In genomic region chr1:101769520-101769919, GRCh38 we compare ENCODE assay signal across 9 cellular contexts.
A peak's percentile ranks its signal among the peaks of the same experiment; 100 is the strongest.
DNase-seq lines count a peak whose midpoint lies in the region; ATAC-seq, FAIRE-seq and TF ChIP-seq lines count a peak whose summit lies in the region.
"Had no signal": no experiment of that assay in that cellular context is flagged by ENCODE, and none has a peak within 500 bp of the region (broad histone marks: within the 10 kb centered on the region; RNA-seq: fewer than 3 reads in every experiment).

No MANE protein-coding gene starts in this region.

- H3K4me2 ChIP-seq in DND-41 (ENCODE audit: insufficient read depth, low read length) = no peak overlapping the region
- no peak overlapping the region for H3K4me2 ChIP-seq in H1 (ENCODE audit: insufficient read depth in 1 of 2, low read depth in 2 of 2, low read length in 2 of 2)

- no peak overlapping the region; the same call in 1 of the 2 replicates for H2BK15ac ChIP-seq in H1 (ENCODE audit: low read length)

- no peak overlapping the region for H4K8ac ChIP-seq in H1 (ENCODE audit: extremely low read depth, insufficient read depth, low read length)

- no peak overlapping the region for H3K56ac ChIP-seq in H1 (replicated peaks; ENCODE audit: insufficient read length, low read depth, low read length)

- H3K9me3 ChIP-seq in DND-41 (ENCODE audit: insufficient read depth, low read length, severe bottlenecking) (no peaks in the 10 kb centered on the region), H1 (ENCODE audit: insufficient read depth in 2 of 2, low read depth in 1 of 2, low read length in 1 of 2) (no peaks in the 10 kb centered on the region)

- H3K4ac ChIP-seq in H1 (replicated peaks; ENCODE audit: insufficient read length, low read depth, low read length) = no peak overlapping the region

- H2AK5ac ChIP-seq in H1 (ENCODE audit: low read depth, low read length) = no peak overlapping the region

- H3K4me1 ChIP-seq in DND-41 (ENCODE audit: insufficient read depth, low read length) (no peaks in the 10 kb centered on the region), H1 (replicated peaks in 1 of 4; ENCODE audit: control insufficient read depth in 3 of 4, insufficient read depth in 4 of 4, low read length in 3 of 4) (no peaks in the 10 kb centered on the region)

- no peaks in the 10 kb centered on the region for H4K20me1 ChIP-seq in DND-41 (ENCODE audit: insufficient read depth, low read length)
- no peaks in the 10 kb centered on the region for H4K20me1 ChIP-seq in H1 (replicated peaks in 1 of 2; ENCODE audit: control insufficient read depth in 1 of 2, insufficient read depth in 2 of 2, low read length in 2 of 2)

- POLR2A ChIA-PET in H1 (lab: Charles Lee; ENCODE audit: partially characterized antibody) = no interaction called here

- TF ChIP-seq RAD21 in H1 (IDR thresholded peaks at IDR 0.05 in 1 of 2, conservative IDR thresholded peaks at IDR 0.05 in 1 of 2; ENCODE audit: low read depth in 2 of 2, low read length in 2 of 2) = peak; percentile 32 to 43

- ATAC-seq in DND-41 (ENCODE audit: insufficient read depth, low read depth) = peak; percentile 64; the same call in 1 of the 3 replicates
- peak; percentile 88 for ATAC-seq in GM21515 (IDR thresholded peaks at IDR 0.05; ENCODE audit: unreplicated experiment)

- 68% methylated on average over 3 of the region's 3 CpGs; no CpG with 5 or more reads in 1 of the 2 experiments for WGBS in H1 (ENCODE audit: extremely low coverage in 1 of 2, insufficient coverage in 1 of 2, insufficient read length in 1 of 2, insufficient replicate concordance in 2 of 2, low coverage in 1 of 2, low lambda C conversion rate in 2 of 2, missing lambda C conversion rate in 1 of 2), 2 experiments

- H2AFZ ChIP-seq in DND-41 (ENCODE audit: low read depth, low read length) = no peak overlapping the region
- H2AFZ ChIP-seq in H1 (ENCODE audit: low read length) = 0 out of 2 replicates have a peak overlapping the region, but pooled peaks have one; percentile 59

- peak; percentile 4 for DNase-seq in DND-41
- peak; percentile 9 for DNase-seq in LHCN-M2 (ENCODE audit: low read depth)
- no peak for DNase-seq in H1 (ENCODE audit: low read depth in 1 of 2, low spot score in 2 of 2)
- DNase-seq in hypothalamus (lab: John Stamatoyannopoulos, UW) = no peak
- no peak for DNase-seq in superior temporal gyrus (ENCODE audit: extremely low spot score)
- no peak for DNase-seq in activated CD4-positive, alpha-beta T cell treated with anti-CD3 and anti-CD28 coated beads, Interleukin-2, amount 50 U/mL, for 1 hour
- no peak for DNase-seq in hippocampal formation (lab: John Stamatoyannopoulos, UW)

- no peak overlapping the region for H4K91ac ChIP-seq in H1 (replicated peaks; ENCODE audit: insufficient read length, low read length)

- H3K4me3 ChIP-seq in DND-41 (ENCODE audit: low read depth in 1 of 2, low read length in 2 of 2) = no peak overlapping the region
- no peak overlapping the region for H3K4me3 ChIP-seq in H1 (ENCODE audit: extremely low read depth in 1 of 4, insufficient read depth in 2 of 4, low read depth in 3 of 4, low read length in 4 of 4)

- H3K36me3 ChIP-seq in DND-41 (ENCODE audit: insufficient read depth, low read length) (no peaks in the 10 kb centered on the region), H1 (ENCODE audit: control insufficient read depth in 2 of 4, insufficient read depth in 4 of 4, low read length in 3 of 4) (no peaks in the 10 kb centered on the region)

- H3K23ac ChIP-seq in H1 (ENCODE audit: insufficient read length) = no peak overlapping the region

- no peak overlapping the region for H3K14ac ChIP-seq in H1 (ENCODE audit: insufficient read length)

- no peak overlapping the region for H3K18ac ChIP-seq in H1 (ENCODE audit: extremely low read depth, low read length)

- no peak overlapping the region for H2BK12ac ChIP-seq in H1 (ENCODE audit: low read depth, low read length)

- no peak for TF ChIP-seq POLR2A in H1 (IDR thresholded peaks at IDR 0.05; ENCODE audit: control extremely low read depth in 1 of 2, low read depth in 2 of 2, low read length in 2 of 2)

- no peak for TF ChIP-seq EP300 in H1 (IDR thresholded peaks at IDR 0.05; ENCODE audit: borderline replicate concordance in 1 of 2, low read depth in 2 of 2, low read length in 2 of 2)

- H2BK20ac ChIP-seq in H1 (ENCODE audit: low read length) = no peak overlapping the region

- CTCF ChIA-PET in H1 (lab: Charles Lee; ENCODE audit: partially characterized antibody) = interaction anchor here (0.7 to 2.1 kb wide), 11 partner anchors 8 to 666 kb away, joined by 3 to 7 read pairs (median 3); no protein-coding TSS in a partner anchor

- H3K23me2 ChIP-seq in H1 (ENCODE audit: low read depth, low read length) = no peaks in the 10 kb centered on the region

- H3K9ac ChIP-seq in DND-41 (ENCODE audit: low read depth, low read length) (no peak overlapping the region), H1 (replicated peaks in 1 of 4; ENCODE audit: extremely low read depth in 1 of 4, low read depth in 3 of 4, low read length in 3 of 4) (no peak overlapping the region)

- H3K27ac ChIP-seq in DND-41 (ENCODE audit: low read length) = no peak overlapping the region
- no peak overlapping the region for H3K27ac ChIP-seq in H1 (ENCODE audit: low read depth, low read length)
- H3K27ac ChIP-seq: epithelial cell of prostate had no signal

- H3K79me2 ChIP-seq in DND-41 (ENCODE audit: insufficient read depth, low read length) (no peaks in the 10 kb centered on the region), H1 (ENCODE audit: control insufficient read depth in 1 of 2, insufficient read depth in 2 of 2, low read length in 2 of 2) (no peaks in the 10 kb centered on the region)

- H3K27me3 ChIP-seq in DND-41 (ENCODE audit: insufficient read depth, low read length, poor library complexity) = no peaks in the 10 kb centered on the region
- H3K27me3 ChIP-seq in H1 (replicated peaks in 1 of 4; ENCODE audit: control insufficient read depth in 3 of 4, extremely low read depth in 1 of 4, insufficient read depth in 3 of 4, low read length in 3 of 4) = no peaks in the 10 kb centered on the region

- no peak for FAIRE-seq in H1 (lab: Jason Lieb, UNC)

- no peaks in the 10 kb centered on the region for H3K79me1 ChIP-seq in H1 (ENCODE audit: low read depth, low read length)

- no peak overlapping the region for H2BK5ac ChIP-seq in H1 (ENCODE audit: low read depth, low read length)

- no peak overlapping the region for H4K5ac ChIP-seq in H1 (ENCODE audit: insufficient read length, low read depth, low read length)

- peak; percentile 58 for TF ChIP-seq CTCF in DND-41 (IDR thresholded peaks at IDR 0.05; ENCODE audit: borderline replicate concordance, extremely low read depth, low read length, poor library complexity, severe bottlenecking)
- peak in 2 of 3 experiments; percentile 36 to 46; a peak in 2 of 4 replicates for TF ChIP-seq CTCF in H1 (IDR thresholded peaks at IDR 0.05; ENCODE audit: control extremely low read depth in 1 of 3, insufficient read depth in 1 of 3, low read depth in 1 of 3, low read length in 3 of 3)

- H2BK120ac ChIP-seq in H1 (replicated peaks; ENCODE audit: low read depth, low read length) = no peak overlapping the region

TF ChIP-seq in H1, 55 proteins besides CTCF, POLR2A, EP300 and RAD21:
- TF ChIP-seq POU5F1 (IDR thresholded peaks at IDR 0.05; ENCODE audit: low read depth, low read length) (no peak), HDAC6 (IDR thresholded peaks at IDR 0.05; ENCODE audit: low read depth, low read length) (no peak), SP2 (IDR thresholded peaks at IDR 0.05; ENCODE audit: low read length) (no peak), BCL11A (IDR thresholded peaks at IDR 0.05; ENCODE audit: low read depth in 2 of 2, low read length in 2 of 2) (no peak), GABPA (IDR thresholded peaks at IDR 0.05; ENCODE audit: borderline replicate concordance, insufficient read depth, low read length) (no peak), CBX8 (IDR thresholded peaks at IDR 0.05; ENCODE audit: borderline replicate concordance, low read depth, low read length) (no peak), EZH2 (IDR thresholded peaks at IDR 0.05; ENCODE audit: low read depth, low read length, severe bottlenecking) (no peak), SAP30 (IDR thresholded peaks at IDR 0.05; ENCODE audit: insufficient read depth, insufficient replicate concordance, low read length) (no peak), ATF2 (IDR thresholded peaks at IDR 0.05; ENCODE audit: low read length) (no peak), ZNF274 (IDR thresholded peaks at IDR 0.05; ENCODE audit: borderline replicate concordance, extremely low read depth, low read length) (no peak), CREB1 (IDR thresholded peaks at IDR 0.05) (no peak), RNF2 (IDR thresholded peaks at IDR 0.05; ENCODE audit: borderline replicate concordance, low read depth, low read length, missing control alignments, poor library complexity, severe bottlenecking) (no peak), MAFK (IDR thresholded peaks at IDR 0.05; ENCODE audit: low read depth, low read length) (no peak)

Comparison
In these comparisons a context has a peak if more than half of its experiments do, and no peak if none do; other contexts are left out.
1. DNase-seq: peak in DND-41 (single experiment) and LHCN-M2 (single experiment); none in H1 (0 of 2), hypothalamus (0 of 51), superior temporal gyrus (single experiment), activated CD4-positive, alpha-beta T cell treated with anti-CD3 and anti-CD28 coated beads, Interleukin-2, amount 50 U/mL, for 1 hour (single experiment) and hippocampal formation (0 of 2).